ENCODE assay signal across 1 cellular context in genomic region chr11:126624491-126624890, GRCh38.
TF ChIP-seq lines count a peak whose summit lies in the region.

No MANE protein-coding gene starts in this region.

TF ChIP-seq in GM23338, 12 proteins besides CTCF, POLR2A, EP300 and RAD21 (continued from another document):
- TF ChIP-seq REST (IDR thresholded peaks at IDR 0.05; ENCODE audit: unreplicated experiment) (no peak), NANOG (IDR thresholded peaks at IDR 0.05; ENCODE audit: borderline replicate concordance) (no peak), ETS1 (IDR thresholded peaks at IDR 0.05) (no peak), EZH2 (IDR thresholded peaks at IDR 0.05; ENCODE audit: low read depth, unreplicated experiment) (no peak), POLR2AphosphoS5 (IDR thresholded peaks at IDR 0.05; ENCODE audit: low read depth) (no peak), JUNB (IDR thresholded peaks at IDR 0.05; ENCODE audit: unreplicated experiment) (no peak), CREB1 (CRISPR knock-in tag; IDR thresholded peaks at IDR 0.05; ENCODE audit: low read depth) (no peak), EZH2phosphoT487 (IDR thresholded peaks at IDR 0.05; ENCODE audit: unreplicated experiment) (no peak), ZNF114 (CRISPR knock-in tag; IDR thresholded peaks at IDR 0.05) (no peak)
